In genomic region chr7:71633571-71634008, GRCh38 we compare ENCODE assay signal across 11 cellular contexts.
A peak's percentile ranks its signal among the peaks of the same experiment; 100 is the strongest.
DNase-seq lines count a peak whose midpoint lies in the region; ATAC-seq and TF ChIP-seq lines count a peak whose summit lies in the region.
"Had no signal": no experiment of that assay in that cellular context is flagged by ENCODE, and none has a peak within 500 bp of the region (broad histone marks: within the 10 kb centered on the region; RNA-seq: fewer than 3 reads in every experiment).

No MANE protein-coding gene starts in this region.

- H3K27ac Mint-ChIP-seq in endodermal cell (peak overlapping the region; percentile 83), neural progenitor cell (peak overlapping the region; percentile 87)
- H3K27ac Mint-ChIP-seq: T-helper 1 cell treated with Interleukin-12 subunit alpha and Interleukin-12 subunit beta and Interleukin-4 antibody, amounts not matched to agents 30 μg/mL and 1 μg/mL, for 36 hours had no signal

- H3K79me2 ChIP-seq in neural progenitor cell (ENCODE audit: low read depth): no peaks in the 10 kb centered on the region

- no peaks in the 10 kb centered on the region for H3K27me3 Mint-ChIP-seq in endodermal cell (ENCODE audit: insufficient read depth)
- peaks cover 7% of the 10 kb centered on the region for H3K27me3 Mint-ChIP-seq in neural progenitor cell (ENCODE audit: insufficient read depth, low read depth)

- H4K20me1 ChIP-seq in neural progenitor cell (ENCODE audit: low read depth): no peaks in the 10 kb centered on the region

- DNase-seq in DMS 273 (lab: John Stamatoyannopoulos, UW; ENCODE audit: unreplicated experiment) (peak; percentile 81), NCI-H187 treated with DMSO at 0.1 percent for 48 hours (lab: John Stamatoyannopoulos, UW) (peak; percentile 44), endodermal cell (peak; percentile 79), neural progenitor cell (ENCODE audit: low spot score) (peak; percentile 48), KG1 (lab: John Stamatoyannopoulos, UW) (no peak), NCI-H2196 treated with DMSO at 0.1 percent for 48 hours (lab: John Stamatoyannopoulos, UW; ENCODE audit: unreplicated experiment) (no peak)
- DNase-seq: transverse colon had no signal

- WGBS in endodermal cell (ENCODE audit: insufficient coverage in 1 of 2, insufficient read length in 1 of 2), 2 experiments: 0 to 57% methylated on average over 1 to 5 of the region's 5 CpGs

- ATAC-seq in GM19324 (IDR thresholded peaks at IDR 0.05; ENCODE audit: low FRiP score, unreplicated experiment) (no peak), HG02885 (IDR thresholded peaks at IDR 0.05; ENCODE audit: poor library complexity, unreplicated experiment) (no peak)

- H3K4me3 ChIP-seq in endodermal cell (ENCODE audit: low read length) (no peak overlapping the region), neural progenitor cell (no peak overlapping the region)
- H3K4me3 ChIP-seq: transverse colon had no signal

- H3K4me3 Mint-ChIP-seq in endodermal cell: no peak overlapping the region
- peak overlapping the region; percentile 60 for H3K4me3 Mint-ChIP-seq in neural progenitor cell
- H3K4me3 Mint-ChIP-seq: T-helper 1 cell treated with Interleukin-12 subunit alpha and Interleukin-12 subunit beta and Interleukin-4 antibody, amounts not matched to agents 30 μg/mL and 1 μg/mL, for 36 hours had no signal

- H3K4me1 ChIP-seq in endodermal cell (ENCODE audit: control insufficient read depth, insufficient read depth, low read length) (peaks cover 6% of the 10 kb centered on the region), neural progenitor cell (peaks cover 9% of the 10 kb centered on the region)

- no peaks in the 10 kb centered on the region for H3K27me3 ChIP-seq in endodermal cell (ENCODE audit: control insufficient read depth, insufficient read depth, low read length, poor library complexity, severe bottlenecking)
- no peaks in the 10 kb centered on the region for H3K27me3 ChIP-seq in neural progenitor cell
- H3K27me3 ChIP-seq: neutrophil, transverse colon had no signal

- H3K27ac ChIP-seq in endodermal cell (ENCODE audit: low read depth, low read length) (peak overlapping the region; percentile 15), neural progenitor cell (no peak overlapping the region)
- H3K27ac ChIP-seq: neutrophil had no signal

- H3K9me3 Mint-ChIP-seq in endodermal cell (no peaks in the 10 kb centered on the region), neural progenitor cell (no peaks in the 10 kb centered on the region)

- H3K36me3 Mint-ChIP-seq in endodermal cell (ENCODE audit: low read depth): peaks cover 5% of the 10 kb centered on the region
- no peaks in the 10 kb centered on the region for H3K36me3 Mint-ChIP-seq in neural progenitor cell

- no peak overlapping the region for H3K9ac ChIP-seq in endodermal cell (ENCODE audit: extremely low read depth, low read length, poor library complexity, severe bottlenecking)
- H3K9ac ChIP-seq in neural progenitor cell: no peak overlapping the region

- H3K36me3 ChIP-seq in endodermal cell (ENCODE audit: control insufficient read depth, insufficient read depth, low read length) (no peaks in the 10 kb centered on the region), neural progenitor cell (no peaks in the 10 kb centered on the region)
- H3K36me3 ChIP-seq: neutrophil, transverse colon had no signal

- no peak overlapping the region for H2AFZ ChIP-seq in neural progenitor cell (replicated peaks)

- H3K4me2 ChIP-seq in neural progenitor cell: peak overlapping the region; percentile 21

- H3K9me3 ChIP-seq in endodermal cell (ENCODE audit: control insufficient read depth, low read length) (no peaks in the 10 kb centered on the region), neural progenitor cell (ENCODE audit: low read depth) (no peaks in the 10 kb centered on the region)
- H3K9me3 ChIP-seq: neutrophil, transverse colon had no signal

- no peak for TF ChIP-seq CTCF in endodermal cell (conservative IDR thresholded peaks at IDR 0.05)
- no peak for TF ChIP-seq CTCF in neural progenitor cell (IDR thresholded peaks at IDR 0.05)

- no peaks in the 10 kb centered on the region for H3F3A ChIP-seq in neural progenitor cell (ENCODE audit: low read depth)

- peaks cover 34% of the 10 kb centered on the region for H3K4me1 Mint-ChIP-seq in endodermal cell
- H3K4me1 Mint-ChIP-seq in neural progenitor cell: peaks cover 31% of the 10 kb centered on the region

Comparison
In these comparisons a context has a peak if more than half of its experiments do, and no peak if none do; other contexts are left out.
1. DNase-seq: peak in DMS 273 (single experiment), NCI-H187 treated with DMSO at 0.1 percent for 48 hours (single experiment), endodermal cell (single experiment) and neural progenitor cell (single experiment); none in KG1 (single experiment) and NCI-H2196 treated with DMSO at 0.1 percent for 48 hours (single experiment).